8 cellular contexts compared by ENCODE assay signal in genomic region chr5:693271-694041, GRCh38. TPM values are rescaled to one million over a fixed set of nuclear protein-coding genes. Genes with fewer than 3 reads are reported as not detected.
DNase-seq lines count a peak whose midpoint lies in the region; ATAC-seq and TF ChIP-seq lines count a peak whose summit lies in the region.
"Not testable (repeated sequence)": the region's sequence is repeated elsewhere in the genome, so short reads cannot be mapped to it uniquely, and the experiment has no call there.

TPPP (minus strand) TSS chr5:693352; CDS start chr5:678060, 15,292 bp downstream.

- H3K36me3 ChIP-seq in A673 (ENCODE audit: insufficient read depth, low read length, poor library complexity, severe bottlenecking); spleen: not testable (repeated sequence)

- not testable (repeated sequence) for H3K4me1 ChIP-seq in A673 (ENCODE audit: insufficient read depth, low read length, poor library complexity, severe bottlenecking)
- H3K4me1 ChIP-seq in spleen: peaks cover 0 to 12% (median 5%) of the 10 kb centered on the region in 6 donors

- H3K27ac ChIP-seq in A673 (ENCODE audit: low read depth, low read length, poor library complexity, severe bottlenecking): not testable (repeated sequence)
- H3K27ac ChIP-seq in cingulate gyrus (ENCODE audit: low read depth, low read length): peak within 1 kb of the TSS; percentile 69
- peak within 1 kb of the TSS in 3 of 8 donors; percentile 10 to 65 (median 41) for H3K27ac ChIP-seq in spleen

- TF ChIP-seq POLR2A in spleen (IDR thresholded peaks at IDR 0.05): not testable (repeated sequence)

- TF ChIP-seq CTCF in A673 (conservative IDR thresholded peaks at IDR 0.05; ENCODE audit: low read depth, low read length); spleen (IDR thresholded peaks at IDR 0.05 in 8 of 11, conservative IDR thresholded peaks at IDR 0.05 in 3 of 11): not testable (repeated sequence)

- BruUV-seq in A673 (replicated peaks; lab: Mats Ljungman, UMichigan): not testable (repeated sequence)

- 1 to 3% (median 1%) methylated on average over 16 to 89 of the region's 109 CpGs; no CpG with 5 or more reads in 1 of the 5 donors for WGBS in spleen, 5 donors

- H3K4me3 Mint-ChIP-seq in activated CD4-positive, alpha-beta memory T cell treated with anti-CD3 and anti-CD28 coated beads for 36 hours: peak within 1 kb of the TSS; percentile 20

- POLR2A ChIA-PET in A673 (lab: Charles Lee; ENCODE audit: low non-redundant PET): interaction anchor here (0.7 kb wide), 1 partner anchor 66 kb away, joined by 3 read pairs; no protein-coding TSS in a partner anchor
- POLR2A ChIA-PET in activated CD4-positive, alpha-beta memory T cell treated with anti-CD3 and anti-CD28 coated beads for 36 hours (lab: Charles Lee): not testable (repeated sequence)

- not testable (repeated sequence) for H3K27ac Mint-ChIP-seq in activated CD4-positive, alpha-beta memory T cell treated with anti-CD3 and anti-CD28 coated beads for 36 hours

- H3K4me1 Mint-ChIP-seq in activated CD4-positive, alpha-beta memory T cell treated with anti-CD3 and anti-CD28 coated beads for 36 hours (ENCODE audit: low read depth): not testable (repeated sequence)

- peaks cover 10% of the 10 kb centered on the region for H3K9me3 Mint-ChIP-seq in activated CD4-positive, alpha-beta memory T cell treated with anti-CD3 and anti-CD28 coated beads for 36 hours

- H3K27me3 ChIP-seq in A673 (replicated peaks; ENCODE audit: insufficient read depth, low read depth, low read length, poor library complexity) (peaks cover 22% of the 10 kb centered on the region), spleen (replicated peaks in 1 of 7) (peaks cover 0 to 18% (median 0%) of the 10 kb centered on the region in 7 donors)

- peak; percentile 78 for ATAC-seq in GM19025 (IDR thresholded peaks at IDR 0.05; ENCODE audit: low read depth, unreplicated experiment)
- ATAC-seq in HG03159 (IDR thresholded peaks at IDR 0.05; ENCODE audit: unreplicated experiment): peak; percentile 79

- H3K4me3 ChIP-seq in A673 (ENCODE audit: low read depth, low read length, poor library complexity, severe bottlenecking) (peak within 1 kb of the TSS; percentile 44), spleen (peak within 1 kb of the TSS; percentile 30 to 83 (median 53))

- not testable (repeated sequence) for H3K36me3 Mint-ChIP-seq in activated CD4-positive, alpha-beta memory T cell treated with anti-CD3 and anti-CD28 coated beads for 36 hours

- CTCF ChIA-PET in A673 (lab: Charles Lee); activated CD4-positive, alpha-beta memory T cell treated with anti-CD3 and anti-CD28 coated beads for 36 hours (lab: Charles Lee): not testable (repeated sequence)

- DNase-seq in A673 (ENCODE audit: low spot score) (peak; percentile 68), NCI-H524 (lab: John Stamatoyannopoulos, UW) (peak; percentile 64 to 80), kidney tubule cell (ENCODE audit: low spot score) (peak; percentile 85), spleen (peak; percentile 93)
- peak; percentile 88 for DNase-seq in activated CD4-positive, alpha-beta memory T cell treated with anti-CD3 and anti-CD28 coated beads for 36 hours

- not testable (repeated sequence) for H3K9me3 ChIP-seq in A673 (ENCODE audit: low read depth, low read length, poor library complexity, severe bottlenecking); spleen

- H3K27me3 Mint-ChIP-seq in activated CD4-positive, alpha-beta memory T cell treated with anti-CD3 and anti-CD28 coated beads for 36 hours: not testable (repeated sequence)

- intact Hi-C loops in A673 (cut with micrococcal nuclease; ENCODE audit: unreplicated experiment); activated CD4-positive, alpha-beta memory T cell treated with anti-CD3 and anti-CD28 coated beads for 36 hours (cut with micrococcal nuclease); spleen (cut with DNase I; ENCODE audit: low total_unique reads): not testable (repeated sequence)

RNA-seq across cellular contexts. Expression of gene TPPP, which starts in this region (rescaled TPM):
- total RNA-seq in A673 (2021): 0.09 and 0.19 TPM in 2 replicates
- total RNA-seq in activated CD4-positive, alpha-beta memory T cell treated with anti-CD3 and anti-CD28 coated beads for 36 hours: under 1 TPM; 0.53 to 0.55 TPM
- total RNA-seq in spleen: 10 to 100 TPM in 1 of 7 donors, 1 to 10 TPM in 6; 2.4 to 12.2 (median 4.4) TPM
- polyA plus RNA-seq in spleen: under 1 TPM; 0.30 to 0.83 (median 0.41) TPM

Comparison
In these comparisons a context has a peak if more than half of its experiments do, and no peak if none do; other contexts are left out.
1. Peak in DNase-seq and H3K4me3 ChIP-seq in A673; RNA of the gene not detected or under 1 TPM.
2. Peak in DNase-seq in activated CD4-positive, alpha-beta memory T cell treated with anti-CD3 and anti-CD28 coated beads for 36 hours; RNA of the gene not detected or under 1 TPM.